ENCODE assay signal across 11 cellular contexts in genomic region chr2:174522553-174522952, GRCh38. TPM values are rescaled to one million over a fixed set of nuclear protein-coding genes. Genes with fewer than 3 reads are reported as not detected.
DNase-seq lines count a peak whose midpoint lies in the region; ATAC-seq, FAIRE-seq and TF ChIP-seq lines count a peak whose summit lies in the region.
"Had no signal": no experiment of that assay in that cellular context is flagged by ENCODE, and none has a peak within 500 bp of the region (broad histone marks: within the 10 kb centered on the region; RNA-seq: fewer than 3 reads in every experiment).

No MANE protein-coding gene starts in this region.

- peaks cover 12% of the 10 kb centered on the region for H3K27me3 Mint-ChIP-seq in H9 (ENCODE audit: low read depth)
- H3K27me3 Mint-ChIP-seq: activated naive CD8-positive, alpha-beta T cell treated with anti-CD3 and anti-CD28 coated beads, Interleukin-2, amount 10 ng/mL, durations not matched to agents 7 days and 5 days had no signal

- no peak overlapping the region for H4K8ac ChIP-seq in H9 (replicated peaks; ENCODE audit: insufficient read length, low read depth, low read length)

- WGBS in A549 (ENCODE audit: missing lambda C conversion rate) = 24% methylated on average over 3 of the region's 3 CpGs
- no CpG with 5 or more reads among the region's 3 CpGs for WGBS in H9 (ENCODE audit: extremely low coverage, insufficient read length, low lambda C conversion rate)
- 59% methylated on average over 3 of the region's 3 CpGs for WGBS in hepatocyte (ENCODE audit: low lambda C conversion rate, missing lambda C conversion rate)

- H3K9me2 ChIP-seq in hepatocyte (replicated peaks; ENCODE audit: insufficient read depth) (no peaks in the 10 kb centered on the region), Karpas-422 (replicated peaks; ENCODE audit: insufficient read depth, low read length) (no peaks in the 10 kb centered on the region)

- ATAC-seq in A549 = 0 out of 6 replicates have a peak, but pooled peaks of 1 of the 2 experiments have one; percentile 47

- no peak overlapping the region for H2AK5ac ChIP-seq in H9 (ENCODE audit: insufficient read length, low read length)

- no peak overlapping the region for H3T11ph ChIP-seq in H9 (ENCODE audit: low read length)

- H3K4ac ChIP-seq in H9 (ENCODE audit: low read depth, low read length) = no peak overlapping the region

- TF ChIP-seq CTCF in A549 (IDR thresholded peaks at IDR 0.05) = peak; percentile 50
- TF ChIP-seq CTCF in H9 (conservative IDR thresholded peaks at IDR 0.05) = peak; percentile 35; the same call in 1 of the 3 replicates
- peak; percentile 45 for TF ChIP-seq CTCF in hepatocyte (IDR thresholded peaks at IDR 0.05; ENCODE audit: poor library complexity)

- no peak overlapping the region for H3K56ac ChIP-seq in H9 (ENCODE audit: insufficient read length, low read depth, low read length)

- H3K9ac ChIP-seq in H9 (ENCODE audit: extremely low read depth, insufficient read length, low read length) (no peak overlapping the region), Karpas-422 (ENCODE audit: low read length) (no peak overlapping the region)

- H2AFZ ChIP-seq in H9 (ENCODE audit: low read length) (no peak overlapping the region), hepatocyte (no peak overlapping the region), Karpas-422 (ENCODE audit: low read length) (no peak overlapping the region)

- no peak for TF ChIP-seq EP300 in A549 (IDR thresholded peaks at IDR 0.05)

- POLR2A ChIA-PET in A549 (lab: Yijun Ruan, JAX) = no interaction called here

- FAIRE-seq in A549 (lab: Jason Lieb, UNC) = peak; percentile 23

- no peak overlapping the region for H3K4me3 Mint-ChIP-seq in H9
- H3K4me3 Mint-ChIP-seq: activated naive CD8-positive, alpha-beta T cell treated with anti-CD3 and anti-CD28 coated beads, Interleukin-2, amount 10 ng/mL, durations not matched to agents 7 days and 5 days; memory B cell had no signal

- H3K23me2 ChIP-seq in H9 (ENCODE audit: insufficient read length, low read depth, low read length, poor library complexity, severe bottlenecking) = no peaks in the 10 kb centered on the region

- H3K79me2 ChIP-seq in H9 (ENCODE audit: insufficient read depth, low read length) (no peaks in the 10 kb centered on the region), hepatocyte (no peaks in the 10 kb centered on the region), Karpas-422 (ENCODE audit: low read length) (no peaks in the 10 kb centered on the region)

- no peaks in the 10 kb centered on the region for H3K4me1 Mint-ChIP-seq in H9

- H3K4me1 ChIP-seq in A549 (no peaks in the 10 kb centered on the region), H9 (ENCODE audit: insufficient read depth, low read length) (no peaks in the 10 kb centered on the region), hepatocyte (ENCODE audit: insufficient read depth) (no peaks in the 10 kb centered on the region), Karpas-422 (ENCODE audit: low read length) (no peaks in the 10 kb centered on the region)

- H3K27me3 ChIP-seq in H9 (ENCODE audit: insufficient read depth, low read length) (no peaks in the 10 kb centered on the region), hepatocyte (no peaks in the 10 kb centered on the region), Karpas-422 (ENCODE audit: low read length) (no peaks in the 10 kb centered on the region)

- H2BK120ac ChIP-seq in H9 (ENCODE audit: low read depth, low read length, poor library complexity, severe bottlenecking) = no peak overlapping the region

- no peak overlapping the region for H3K4me2 ChIP-seq in A549
- no peak overlapping the region for H3K4me2 ChIP-seq in H9 (ENCODE audit: insufficient read depth, insufficient read length, low read length)
- H3K4me2 ChIP-seq in hepatocyte = no peak overlapping the region
- no peak overlapping the region for H3K4me2 ChIP-seq in Karpas-422 (ENCODE audit: low read depth, low read length, poor library complexity, severe bottlenecking)

- H4K91ac ChIP-seq in H9 (ENCODE audit: insufficient read length, low read depth, low read length) = no peak overlapping the region

- no peaks in the 10 kb centered on the region for H4K20me1 ChIP-seq in H9 (ENCODE audit: control insufficient read depth, insufficient read depth, insufficient read length)
- no peaks in the 10 kb centered on the region for H4K20me1 ChIP-seq in hepatocyte (ENCODE audit: insufficient read depth, poor library complexity, severe bottlenecking)
- H4K20me1 ChIP-seq in Karpas-422 (ENCODE audit: insufficient read depth, low read depth, low read length) = no peaks in the 10 kb centered on the region

- H3K9me3 Mint-ChIP-seq in H9 = peaks cover 5 to 8% of the 10 kb centered on the region in 2 experiments

- H3K9me3 ChIP-seq in A549 (no peaks in the 10 kb centered on the region; the same call in 2 of the 3 replicates), H9 (ENCODE audit: control insufficient read depth, low read depth, low read length) (no peaks in the 10 kb centered on the region), hepatocyte (ENCODE audit: low read depth) (no peaks in the 10 kb centered on the region), Karpas-422 (ENCODE audit: low read length) (no peaks in the 10 kb centered on the region; the same call in 1 of the 2 replicates)

- no peak overlapping the region for H3K18ac ChIP-seq in H9 (ENCODE audit: insufficient read length, low read depth, low read length)

- no peak overlapping the region for H3K14ac ChIP-seq in H9 (ENCODE audit: insufficient read depth, low read length)

- H3K23ac ChIP-seq in H9 (ENCODE audit: insufficient read length, low read depth, low read length) = no peak overlapping the region

- H3K79me1 ChIP-seq in H9 (ENCODE audit: insufficient read depth, low read depth, low read length, poor library complexity, severe bottlenecking) = no peaks in the 10 kb centered on the region

- no peak overlapping the region for H2BK5ac ChIP-seq in H9 (ENCODE audit: insufficient read length, low read length)

- no peak overlapping the region for H2BK12ac ChIP-seq in H9 (ENCODE audit: insufficient read length, low read depth, low read length)

- no peak overlapping the region for H2BK20ac ChIP-seq in H9 (ENCODE audit: low read depth, low read length, poor library complexity, severe bottlenecking)

- TF ChIP-seq POLR2A in A549 (IDR thresholded peaks at IDR 0.05; ENCODE audit: low read length) = no peak

- H3K4me3 ChIP-seq in A549 = no peak overlapping the region
- H3K4me3 ChIP-seq in hepatocyte = no peak overlapping the region
- no peak overlapping the region for H3K4me3 ChIP-seq in Karpas-422 (ENCODE audit: low read length)
- H3K4me3 ChIP-seq: SK-N-MC had no signal

- DNase-seq in A549 (ENCODE audit: low read depth in 1 of 2, low spot score in 1 of 2) (peak in 1 of 2 experiments; percentile 29), H9 (no peak), SKM-1 (lab: John Stamatoyannopoulos, UW; ENCODE audit: unreplicated experiment) (peak; percentile 59), hepatocyte (ENCODE audit: low spot score) (no peak), Karpas-422 (no peak), H4 (ENCODE audit: low spot score) (no peak), GM19240 (ENCODE audit: insufficient read length, low spot score) (no peak)
- no peak for DNase-seq in activated CD8-positive, alpha-beta memory T cell treated with anti-CD3 and anti-CD28 coated beads for 24 hours
- DNase-seq: activated naive CD8-positive, alpha-beta T cell treated with anti-CD3 and anti-CD28 coated beads, Interleukin-2, amount 10 ng/mL, durations not matched to agents 7 days and 5 days had no signal

- TF ChIP-seq RAD21 in A549 (conservative IDR thresholded peaks at IDR 0.05 in 1 of 2, IDR thresholded peaks at IDR 0.05 in 1 of 2) = peak; percentile 36 to 49; a peak in 4 of 5 replicates

- H3K27ac ChIP-seq in A549 = no peak overlapping the region
- H3K27ac ChIP-seq in H9 (ENCODE audit: insufficient read length, low read depth, low read length) = no peak overlapping the region
- no peak overlapping the region for H3K27ac ChIP-seq in hepatocyte
- no peak overlapping the region for H3K27ac ChIP-seq in Karpas-422 (ENCODE audit: low read length)
- H3K27ac ChIP-seq: SK-N-MC had no signal

- H3K36me3 ChIP-seq in hepatocyte (replicated peaks; ENCODE audit: insufficient read depth, low read depth) (no peaks in the 10 kb centered on the region), Karpas-422 (ENCODE audit: insufficient read depth, low read length) (no peaks in the 10 kb centered on the region)

- peaks cover 1 to 5% (median 3%) of the 10 kb centered on the region in 3 experiments; a peak in 4 of 7 replicates for H3K36me3 Mint-ChIP-seq in H9 (ENCODE audit: insufficient read depth in 1 of 3, low read depth in 3 of 3)

- CTCF ChIA-PET in A549 (lab: Yijun Ruan, JAX) = interaction anchor here (0.6 to 3.8 kb wide), 7 partner anchors 11 to 256 kb away, joined by 3 to 27 read pairs (median 4); no protein-coding TSS in a partner anchor

- H2BK15ac ChIP-seq in H9 (ENCODE audit: low read depth, low read length) = no peak overlapping the region

- H3K27ac Mint-ChIP-seq in H9 = no peak overlapping the region
- H3K27ac Mint-ChIP-seq: activated naive CD8-positive, alpha-beta T cell treated with anti-CD3 and anti-CD28 coated beads, Interleukin-2, amount 10 ng/mL, durations not matched to agents 7 days and 5 days; memory B cell had no signal

- H4K5ac ChIP-seq in H9 (ENCODE audit: insufficient read length, low read depth, low read length) = no peak overlapping the region

TF ChIP-seq in A549, 52 proteins besides CTCF, POLR2A, EP300 and RAD21:
- no peak for TF ChIP-seq RARB (CRISPR knock-in tag; IDR thresholded peaks at IDR 0.05)
- TF ChIP-seq SMC3 (IDR thresholded peaks at IDR 0.05) = peak; percentile 51
TF ChIP-seq in A549: peak in this region for 1.

RNA-seq across cellular contexts. Expression of gene GPR155, which starts 35.7 kb away (rescaled TPM):
- polyA plus RNA-seq in A549 (2011; rRNA removed) = 1.5 and 1.7 TPM in 2 replicates
- polyA plus RNA-seq in A549 (2012; cell fraction: cytosol; rRNA removed) = 0.25 and 0.26 TPM in 2 replicates
- polyA plus RNA-seq in A549 (2012; cell fraction: nucleus; rRNA removed) = 0.21 and 0.38 TPM in 2 replicates
- 0.49 to 0.86 TPM (median 0.63 TPM) in 3 replicates for polyA plus RNA-seq in A549 (2017; fragmentation: RNase III; extraction: RNeasy Plus Mini Kit Qiagen cat#74134 plus additional on column Dnase treatment)
- polyA minus RNA-seq in A549 (2011; rRNA and poly(A)+ RNA removed) = 0.34 and 1.6 TPM in 2 replicates
- 0.35 TPM in 2 replicates for total RNA-seq in H9 (2021)
- 20.5 and 26.1 TPM in 2 replicates for total RNA-seq in hepatocyte
- 30.0 and 32.8 TPM in 2 replicates for polyA plus RNA-seq in hepatocyte
- 0.69 and 1.0 TPM in 2 replicates for total RNA-seq in Karpas-422 (2014; rRNA removed; shearing (Covaris generic); ENCODE audit: low replicate concordance)
- 1.5 and 4.6 TPM in 2 replicates for total RNA-seq in H4 (2014; rRNA removed; shearing (Covaris generic))
